26 cellular contexts compared by ENCODE assay signal in the genomic region with DNA sequence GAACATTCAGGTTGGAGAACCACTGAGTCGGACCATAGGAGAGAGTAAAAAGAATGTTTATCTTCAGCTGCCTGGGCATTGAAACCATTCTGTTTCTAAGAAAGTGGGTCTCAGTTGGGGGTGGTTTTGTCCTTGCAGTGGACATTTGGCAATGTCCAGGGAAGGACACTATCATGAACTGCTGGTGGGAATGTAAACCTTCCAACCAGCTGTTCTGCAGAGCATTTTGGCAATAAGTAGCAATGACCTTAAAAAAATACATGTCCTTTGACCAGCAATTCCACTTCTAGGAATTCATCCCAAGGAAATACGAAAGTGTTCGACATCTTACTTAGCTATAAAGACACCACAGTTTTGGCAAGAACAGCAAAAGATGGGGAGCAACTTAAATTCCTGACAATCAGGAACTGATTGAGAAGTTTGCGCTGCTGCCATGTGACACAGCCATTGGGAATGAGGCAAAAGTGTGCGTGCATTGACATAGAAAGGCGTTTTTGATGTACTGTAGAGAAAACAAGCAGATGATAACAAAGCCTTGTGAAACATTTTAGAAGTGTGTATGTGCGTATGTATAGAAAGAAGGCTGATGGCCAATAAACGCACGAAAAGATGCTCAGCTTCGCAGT.
"Had no signal": no experiment of that assay in that cellular context is flagged by ENCODE, and none has a peak within 500 bp of the region (broad histone marks: within the 10 kb centered on the region; RNA-seq: fewer than 3 reads in every experiment).

No MANE protein-coding gene starts in this region.

- H3K27me3 ChIP-seq: esophagus muscularis mucosa, foreskin keratinocyte, gastroesophageal sphincter, heart left ventricle, hepatocyte had no signal

- H3K4me1 Mint-ChIP-seq: immature natural killer cell, mesothelial cell of epicardium had no signal

- H2AFZ ChIP-seq: hepatocyte had no signal

- ATAC-seq: foreskin keratinocyte, gastroesophageal sphincter, heart left ventricle, left colon, left lobe of liver, lower lobe of right lung, mucosa of descending colon had no signal

- DNase-seq: dermis blood vessel endothelial cell; dorsolateral prefrontal cortex; effector CD4-positive, alpha-beta T cell; effector memory CD4-positive, alpha-beta T cell; foreskin keratinocyte; heart left ventricle; hypothalamus; immature natural killer cell; islet precursor cell; kidney; kidney glomerular epithelial cell; left colon; left ventricle myocardium inferior; lower lobe of right lung; mesenchymal stem cell; mucosa of descending colon; naive B cell had no signal

- H3K4me3 Mint-ChIP-seq: immature natural killer cell, mesothelial cell of epicardium, naive B cell had no signal

- H3K36me3 ChIP-seq: esophagus muscularis mucosa, gastroesophageal sphincter, heart left ventricle, left ventricle myocardium inferior, lower lobe of right lung had no signal

- H3K4me1 ChIP-seq: esophagus muscularis mucosa, gastroesophageal sphincter, heart left ventricle, left ventricle myocardium inferior, lower lobe of right lung had no signal

- H3K27ac Mint-ChIP-seq: immature natural killer cell, mesothelial cell of epicardium, naive B cell had no signal

- FAIRE-seq: colon, endothelial cell of umbilical vein, frontal cortex, kidney had no signal

- H3K79me2 ChIP-seq: hepatocyte had no signal

- H3K4me2 ChIP-seq: hepatocyte had no signal

- H3K27ac ChIP-seq: coronary artery, dorsolateral prefrontal cortex, esophagus muscularis mucosa, foreskin keratinocyte, gastroesophageal sphincter, heart left ventricle, hepatocyte, left ventricle myocardium inferior, lower lobe of right lung had no signal

- H3K4me3 ChIP-seq: coronary artery, dorsolateral prefrontal cortex, esophagus muscularis mucosa, gastroesophageal sphincter, heart left ventricle, hepatocyte, left ventricle myocardium inferior, lower lobe of right lung, mucosa of descending colon had no signal
